8 cellular contexts compared by ENCODE assay signal in the genomic region with DNA sequence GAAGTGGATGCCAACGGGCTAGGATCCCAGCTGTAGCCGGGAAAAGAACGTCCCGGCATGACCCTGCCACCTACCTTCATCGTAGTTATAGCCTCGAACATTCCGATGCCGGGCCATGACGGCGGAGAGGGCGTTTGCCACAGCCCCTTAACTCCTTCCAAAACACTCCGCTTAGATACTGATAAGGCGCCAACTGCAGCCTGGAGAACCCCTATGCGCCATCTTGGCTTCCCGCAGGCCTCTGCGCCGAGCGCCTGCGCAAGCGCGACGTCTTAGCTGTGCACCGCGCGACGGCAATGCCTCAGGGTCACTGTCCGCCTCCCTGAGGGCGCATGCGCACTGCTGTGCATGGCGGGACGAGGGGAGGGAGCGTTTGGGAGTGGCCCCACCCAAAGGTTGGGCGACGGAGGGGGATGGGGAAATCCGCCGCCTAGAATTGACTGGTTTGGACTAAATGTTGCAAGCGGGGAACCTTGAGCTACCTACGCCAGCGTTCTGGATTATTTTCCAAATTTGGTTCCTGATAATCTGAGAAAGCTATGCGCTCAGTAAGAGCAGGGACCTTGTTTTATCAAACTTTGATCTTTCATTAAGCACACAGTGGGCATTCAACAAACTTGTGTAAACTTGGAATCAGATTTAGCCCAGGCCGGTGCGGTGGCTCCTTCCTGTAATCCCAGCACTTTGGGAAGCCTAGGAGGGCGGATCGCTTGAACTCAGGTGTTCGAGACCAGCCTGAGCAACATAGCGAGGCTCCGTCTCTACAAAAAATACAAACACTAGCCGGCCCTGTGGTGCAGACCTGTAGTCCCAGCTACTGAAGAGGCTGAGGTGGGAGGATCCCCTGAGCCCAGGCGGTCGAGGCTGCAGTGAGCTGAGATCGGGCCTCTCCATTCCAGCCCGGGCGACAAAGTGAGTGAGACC. TPM values are rescaled to one million over a fixed set of nuclear protein-coding genes. Genes with fewer than 3 reads are reported as not detected.
DNase-seq lines count a peak whose midpoint lies in the region; ATAC-seq, FAIRE-seq and TF ChIP-seq lines count a peak whose summit lies in the region.

A gene (minus strand): TSS at position 248 of the 924 bp plus-strand sequence. CDS start 131 bp downstream, at position 117.

- peak; percentile 98 for ATAC-seq in HG03439 (IDR thresholded peaks at IDR 0.05; ENCODE audit: unreplicated experiment)

- H3K27ac ChIP-seq in keratinocyte (ENCODE audit: control insufficient read depth, insufficient read depth, low read length) = peak within 1 kb of the TSS; percentile 96

- peaks cover 43% of the 10 kb centered on the region for H3K79me2 ChIP-seq in keratinocyte (ENCODE audit: control insufficient read depth, insufficient read depth, low read length)

- peaks cover 17% of the 10 kb centered on the region for H3K4me1 ChIP-seq in keratinocyte (ENCODE audit: control insufficient read depth, extremely low read depth, insufficient read depth, low read length)

- peak; percentile 99 for DNase-seq in AML-193 (lab: John Stamatoyannopoulos, UW)
- peak; percentile 86 for DNase-seq in NCI-H510A treated with DMSO at 0.1 percent for 48 hours (lab: John Stamatoyannopoulos, UW)
- peak; percentile 94 for DNase-seq in activated CD4-positive, alpha-beta T cell treated with anti-CD3 and anti-CD28 coated beads for 24 hours (ENCODE audit: low read depth in 2 of 2)
- DNase-seq in chondrocyte (ENCODE audit: low spot score) = peak; percentile 98
- DNase-seq in keratinocyte (ENCODE audit: low read depth, low spot score) = peak; percentile 83
- DNase-seq in stimulated activated CD4-positive, alpha-beta T cell treated with anti-CD3 and anti-CD28 coated beads, Interleukin-15, amount 100 ng/mL, for 1 hour (ENCODE audit: low read depth in 1 of 2, low spot score in 1 of 2) = peak; percentile 94 to 95

- peak; percentile 94 for TF ChIP-seq POLR2A in GM19193 (IDR thresholded peaks at IDR 0.05; ENCODE audit: extremely low read depth, insufficient read depth, insufficient read length)

- H3K4me3 ChIP-seq in keratinocyte (ENCODE audit: control insufficient read depth in 2 of 3, extremely low read depth in 1 of 3, insufficient read depth in 2 of 3, low read depth in 1 of 3, low read length in 3 of 3) = peak within 1 kb of the TSS; percentile 98 to 100 (median 99)

- H3K9me3 ChIP-seq in keratinocyte (ENCODE audit: control insufficient read depth, low read depth, low read length) = no peaks in the 10 kb centered on the region

- no peak for TF ChIP-seq CTCF in chondrocyte (IDR thresholded peaks at IDR 0.05)
- no peak for TF ChIP-seq CTCF in keratinocyte (optimal IDR thresholded peaks at IDR 0.05 in 1 of 3, IDR thresholded peaks at IDR 0.05 in 1 of 3, conservative IDR thresholded peaks at IDR 0.05 in 1 of 3; ENCODE audit: extremely low read depth in 1 of 3, insufficient read depth in 2 of 3, low read length in 3 of 3)

- H3K4me2 ChIP-seq in keratinocyte (ENCODE audit: control insufficient read depth, extremely low read depth, insufficient read depth, low read depth, low read length) = peak within 1 kb of the TSS; percentile 87

- H3K4me3 Mint-ChIP-seq in chondrocyte (ENCODE audit: unreplicated experiment) = peak within 1 kb of the TSS; percentile 95

- H3K9me1 ChIP-seq in keratinocyte (ENCODE audit: control insufficient read depth, extremely low read depth, insufficient read depth, low read length) = peaks cover 3% of the 10 kb centered on the region

- H3K4me1 Mint-ChIP-seq in chondrocyte (ENCODE audit: low read depth) = peaks cover 33% of the 10 kb centered on the region

- peak within 1 kb of the TSS; percentile 98 for H3K27ac Mint-ChIP-seq in chondrocyte (ENCODE audit: unreplicated experiment)

- H3K36me3 Mint-ChIP-seq in chondrocyte (ENCODE audit: low read depth) = no peaks in the 10 kb centered on the region

- no peaks in the 10 kb centered on the region for H3K9me3 Mint-ChIP-seq in chondrocyte (ENCODE audit: low read depth)

- no peaks in the 10 kb centered on the region for H4K20me1 ChIP-seq in keratinocyte (ENCODE audit: control insufficient read depth, extremely low read depth, insufficient read depth, low read length)

- dilution Hi-C loops in keratinocyte (cut with MboI; ENCODE audit: extremely low pct_ligation_motif_present, low sequenced_read_pairs) = no loop called here

- peaks cover under 1% of the 10 kb centered on the region for H3K27me3 Mint-ChIP-seq in chondrocyte (ENCODE audit: low read depth)

- peak; percentile 94 for FAIRE-seq in keratinocyte (lab: Jason Lieb, UNC)

- no peaks in the 10 kb centered on the region for H3K27me3 ChIP-seq in keratinocyte (ENCODE audit: control insufficient read depth, extremely low read depth, insufficient read depth, low read length)

- H3K9ac ChIP-seq in keratinocyte (ENCODE audit: control insufficient read depth, extremely low read depth, insufficient read depth, low read length) = peak within 1 kb of the TSS; percentile 98

- peaks cover 0 to 4% of the 10 kb centered on the region in 2 experiments for H3K36me3 ChIP-seq in keratinocyte (ENCODE audit: control insufficient read depth in 2 of 2, extremely low read depth in 1 of 2, insufficient read depth in 2 of 2, low read length in 2 of 2)

- H2AFZ ChIP-seq in keratinocyte (ENCODE audit: control insufficient read depth, low read length) = peak within 1 kb of the TSS; percentile 99

RNA-seq across cellular contexts. Expression of the gene that starts here (rescaled TPM):
- 69.3 to 72.8 TPM (median 70.4 TPM) in 3 replicates for total RNA-seq in chondrocyte
- polyA plus RNA-seq in keratinocyte = 47.5 to 61.6 TPM (median 57.2 TPM) in 3 replicates
- polyA plus RNA-seq in keratinocyte (2011; ENCODE audit: low read depth) = 137 TPM
- 44.6 and 67.9 TPM in 2 replicates for polyA plus RNA-seq in keratinocyte (2011; cell fraction: cytosol; rRNA removed)
- polyA plus RNA-seq in keratinocyte (2011; cell fraction: nucleus; rRNA removed) = 38.6 and 41.0 TPM in 2 replicates
- 52.4 and 53.7 TPM in 2 replicates for polyA plus RNA-seq in keratinocyte (2012; ENCODE audit: low replicate concordance)
- 23.1 to 104 TPM (median 67.6 TPM) in 3 replicates for polyA minus RNA-seq in keratinocyte
- 56.6 TPM for polyA minus RNA-seq in keratinocyte (2011; cell fraction: cytosol; rRNA and poly(A)+ RNA removed)
- polyA minus RNA-seq in keratinocyte (2011; cell fraction: nucleus; rRNA and poly(A)+ RNA removed) = 25.9 and 52.9 TPM in 2 replicates

Comparison
In these comparisons a context has a peak if more than half of its experiments do, and no peak if none do; other contexts are left out.
1. Peak in every context shown above with its lines: DNase-seq, ATAC-seq, H3K4me3 ChIP-seq and H3K27ac ChIP-seq.